Comparison of ENCODE assay signal across 8 cellular contexts in genomic region chr4:7828011-7828720, GRCh38.
A peak's percentile ranks its signal among the peaks of the same experiment; 100 is the strongest.
DNase-seq lines count a peak whose midpoint lies in the region; FAIRE-seq and TF ChIP-seq lines count a peak whose summit lies in the region.

No MANE protein-coding gene starts in this region.

- no peaks in the 10 kb centered on the region for H3K27me3 ChIP-seq in CD8-positive, alpha-beta memory T cell (ENCODE audit: insufficient read depth, low read length, poor library complexity, severe bottlenecking)
- no peaks in the 10 kb centered on the region for H3K27me3 ChIP-seq in testis

- no peak for TF ChIP-seq CTCF in nephron progenitor cell (IDR thresholded peaks at IDR 0.05)
- no peak for TF ChIP-seq CTCF in testis (IDR thresholded peaks at IDR 0.05)

- H3K4me1 Mint-ChIP-seq in CD8-positive, alpha-beta memory T cell, result peaks cover 48 to 68% (median 68%) of the 10 kb centered on the region in 3 donors
- peaks cover 96% of the 10 kb centered on the region for H3K4me1 Mint-ChIP-seq in nephron progenitor cell

- peaks cover 0 to 5% of the 10 kb centered on the region in 2 donors for H3K27me3 Mint-ChIP-seq in CD8-positive, alpha-beta memory T cell
- peaks cover 7% of the 10 kb centered on the region for H3K27me3 Mint-ChIP-seq in nephron progenitor cell (ENCODE audit: low read depth, poor library complexity)

- H3K4me1 ChIP-seq in CD8-positive, alpha-beta memory T cell (ENCODE audit: insufficient read depth, low read length), result peaks cover 34% of the 10 kb centered on the region
- peaks cover 10% of the 10 kb centered on the region for H3K4me1 ChIP-seq in testis

- no peaks in the 10 kb centered on the region for H3K9me3 Mint-ChIP-seq in CD8-positive, alpha-beta memory T cell
- peaks cover 27% of the 10 kb centered on the region for H3K9me3 Mint-ChIP-seq in nephron progenitor cell

- POLR2A ChIA-PET in CD8-positive, alpha-beta memory T cell (lab: Charles Lee), result interaction anchor here (0.6 to 1.1 kb wide), 3 partner anchors 16 to 112 kb away, joined by 6 to 7 read pairs (median 7); partner anchors contain the start of gene AFAP1

- H3K4me3 ChIP-seq in CD8-positive, alpha-beta memory T cell (ENCODE audit: low read length), result peak overlapping the region; percentile 30
- H3K4me3 ChIP-seq in testis, result no peak overlapping the region

- CTCF ChIA-PET in CD8-positive, alpha-beta memory T cell (lab: Charles Lee), result interaction anchor here (0.8 to 2.8 kb wide), 4 partner anchors 14 to 26 kb away, joined by 4 to 25 read pairs (median 7); no protein-coding TSS in a partner anchor

- DNase-seq in CD8-positive, alpha-beta memory T cell, result peak; percentile 23 to 87 (median 59)
- peak; percentile 22 for DNase-seq in NCI-H2029 treated with DMSO at 0.1 percent for 48 hours (lab: John Stamatoyannopoulos, UW)
- peak; percentile 74 for DNase-seq in activated CD8-positive, alpha-beta memory T cell treated with anti-CD3 and anti-CD28 coated beads for 24 hours
- peak; percentile 88 for DNase-seq in epidermal melanocyte (ENCODE audit: insufficient read length, low spot score)
- peak; percentile 33 for DNase-seq in nephron progenitor cell
- peak; percentile 57 for DNase-seq in testis
- DNase-seq in GM19239 (ENCODE audit: insufficient read length, low spot score), result no peak
- DNase-seq in DMS153 treated with DMSO at 0.1 percent for 48 hours (lab: John Stamatoyannopoulos, UW; ENCODE audit: unreplicated experiment), result no peak

- H3K9me3 ChIP-seq in CD8-positive, alpha-beta memory T cell (ENCODE audit: low read length), result no peaks in the 10 kb centered on the region
- no peaks in the 10 kb centered on the region for H3K9me3 ChIP-seq in testis

- TF ChIP-seq POLR2A in testis (IDR thresholded peaks at IDR 0.05), result no peak

- H3K36me3 Mint-ChIP-seq in CD8-positive, alpha-beta memory T cell, result peaks cover 2 to 10% (median 6%) of the 10 kb centered on the region in 3 donors
- peaks cover 85% of the 10 kb centered on the region for H3K36me3 Mint-ChIP-seq in nephron progenitor cell (ENCODE audit: low read depth)

- H3K4me3 Mint-ChIP-seq in CD8-positive, alpha-beta memory T cell, result peak overlapping the region; percentile 37 to 86 (median 73)
- H3K4me3 Mint-ChIP-seq in nephron progenitor cell, result peak overlapping the region; percentile 21

- FAIRE-seq in GM19239 (lab: Jason Lieb, UNC), result no peak

- H3K27ac ChIP-seq in CD8-positive, alpha-beta memory T cell (ENCODE audit: low read depth, low read length), result peak overlapping the region; percentile 45
- H3K27ac ChIP-seq in testis, result peak overlapping the region in 1 of 2 donors; percentile 15

- no peaks in the 10 kb centered on the region for H3K36me3 ChIP-seq in CD8-positive, alpha-beta memory T cell (ENCODE audit: insufficient read depth, low read length)
- H3K36me3 ChIP-seq in testis (ENCODE audit: low read depth, missing control alignments), result no peaks in the 10 kb centered on the region

- peak overlapping the region; percentile 91 to 97 (median 92) for H3K27ac Mint-ChIP-seq in CD8-positive, alpha-beta memory T cell
- H3K27ac Mint-ChIP-seq in nephron progenitor cell, result peak overlapping the region; percentile 99

- intact Hi-C loops in testis (cut with DNase I; ENCODE audit: low total_unique reads), result no loop called here

- 54 to 60% methylated on average over 13 of the region's 13 CpGs for WGBS in testis, 2 donors

Comparison
In these comparisons a context has a peak if more than half of its experiments do, and no peak if none do; other contexts are left out.
1. DNase-seq: peak in CD8-positive, alpha-beta memory T cell (5 of 5), NCI-H2029 treated with DMSO at 0.1 percent for 48 hours (single experiment), activated CD8-positive, alpha-beta memory T cell treated with anti-CD3 and anti-CD28 coated beads for 24 hours (single experiment), epidermal melanocyte (single experiment), nephron progenitor cell (single experiment) and testis (single experiment); none in GM19239 (single experiment) and DMS153 treated with DMSO at 0.1 percent for 48 hours (single experiment).